Comparison of ENCODE assay signal across 19 cellular contexts in the genomic region with DNA sequence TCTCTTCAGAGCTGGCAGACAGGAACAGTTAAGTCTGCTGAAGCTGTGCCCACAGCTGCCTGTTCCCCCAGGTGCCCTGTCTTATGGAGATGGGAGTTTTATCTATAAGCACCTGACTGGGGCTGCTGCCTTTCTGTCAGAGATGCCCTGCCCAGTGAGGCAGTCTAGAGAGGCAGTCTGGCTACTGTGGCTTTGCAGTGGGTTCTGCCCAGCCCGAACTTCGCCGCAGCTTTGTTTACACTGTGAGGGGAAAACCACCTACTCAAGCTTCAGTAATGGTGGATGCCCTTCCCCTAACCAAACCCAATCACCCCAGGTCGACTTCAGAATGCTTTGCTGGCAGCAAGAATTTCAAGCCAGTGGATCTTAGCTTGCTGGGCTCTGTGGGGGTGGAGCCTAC.
DNase-seq lines count a peak whose midpoint lies in the region; ATAC-seq and TF ChIP-seq lines count a peak whose summit lies in the region.
"Had no signal": no experiment of that assay in that cellular context is flagged by ENCODE, and none has a peak within 500 bp of the region (broad histone marks: within the 10 kb centered on the region; RNA-seq: fewer than 3 reads in every experiment).

No MANE protein-coding gene starts in this region.

- H3K27ac Mint-ChIP-seq in CD8-positive, alpha-beta T cell, result peak overlapping the region; percentile 49
- no peak overlapping the region for H3K27ac Mint-ChIP-seq in natural killer cell
- H3K27ac Mint-ChIP-seq: GM23338 had no signal

- no peaks in the 10 kb centered on the region for H3K36me3 ChIP-seq in CD8-positive, alpha-beta T cell (ENCODE audit: insufficient read depth, low read length)

- CTCF ChIA-PET in CD8-positive, alpha-beta T cell (lab: Charles Lee), result no interaction called here

- H3K4me1 ChIP-seq in CD8-positive, alpha-beta T cell (ENCODE audit: insufficient read depth, low read length), result no peaks in the 10 kb centered on the region

- peaks cover 13% of the 10 kb centered on the region for H3K9me3 Mint-ChIP-seq in CD8-positive, alpha-beta T cell
- peaks cover 0 to 3% of the 10 kb centered on the region in 2 donors for H3K9me3 Mint-ChIP-seq in natural killer cell

- H3K27ac ChIP-seq in CD8-positive, alpha-beta T cell (ENCODE audit: low read depth, low read length), result no peak overlapping the region
- H3K27ac ChIP-seq: 22Rv1, HL-60 had no signal

- TF ChIP-seq CTCF in CD8-positive, alpha-beta T cell (IDR thresholded peaks at IDR 0.05), result no peak
- no peak for TF ChIP-seq CTCF in natural killer cell (IDR thresholded peaks at IDR 0.05)

- peaks cover 31% of the 10 kb centered on the region for H3K36me3 Mint-ChIP-seq in CD8-positive, alpha-beta T cell
- H3K36me3 Mint-ChIP-seq in natural killer cell, result peaks cover 7% of the 10 kb centered on the region

- ATAC-seq in CD8-positive, alpha-beta T cell, result peak; percentile 73
- ATAC-seq in natural killer cell (peak; percentile 92 to 99 (median 96)), HG03354 (IDR thresholded peaks at IDR 0.05; ENCODE audit: poor library complexity, severe bottlenecking, unreplicated experiment) (no peak)
- ATAC-seq: GM23338, K562, PC-3 had no signal

- no peak overlapping the region for H3K4me3 Mint-ChIP-seq in CD8-positive, alpha-beta T cell
- H3K4me3 Mint-ChIP-seq in natural killer cell, result no peak overlapping the region
- H3K4me3 Mint-ChIP-seq: GM23338 had no signal

- DNase-seq in activated CD4-positive, CD25-positive, alpha-beta regulatory T cell treated with anti-CD3 and anti-CD28 coated beads, Interleukin-2, amount 50 U/mL, for 72 hours, result peak; percentile 40
- DNase-seq in activated CD4-positive, CD25-positive, alpha-beta regulatory T cell (lab: John Stamatoyannopoulos, UW), result no peak
- DNase-seq in CD8-positive, alpha-beta T cell, result peak in 6 of 7 experiments; percentile 19 to 71 (median 43)
- DNase-seq in activated CD8-positive, alpha-beta memory T cell treated with anti-CD3 and anti-CD28 coated beads, Interleukin-2, amount 50 U/mL, for 4 hours, result peak; percentile 37
- peak; percentile 60 for DNase-seq in natural killer cell
- DNase-seq in NCI-H1417 (lab: John Stamatoyannopoulos, UW), result no peak
- DNase-seq in NCI-H69 (lab: John Stamatoyannopoulos, UW), result no peak
- DNase-seq: C1 segment of cervical spinal cord, GF-D8, NCI-H1048, NCI-H2107, NCI-H345, NCI-H526 treated with DMSO at 0.1 percent for 48 hours, PC-3 had no signal

- no peaks in the 10 kb centered on the region for H3K27me3 Mint-ChIP-seq in CD8-positive, alpha-beta T cell (ENCODE audit: low read depth)
- no peaks in the 10 kb centered on the region for H3K27me3 Mint-ChIP-seq in natural killer cell (ENCODE audit: low read depth in 2 of 2)

- peaks cover 42% of the 10 kb centered on the region for H3K4me1 Mint-ChIP-seq in CD8-positive, alpha-beta T cell (ENCODE audit: low read depth)
- H3K4me1 Mint-ChIP-seq in natural killer cell, result peaks cover 0 to 11% of the 10 kb centered on the region in 2 donors

- no peak overlapping the region for H3K4me3 ChIP-seq in CD8-positive, alpha-beta T cell (ENCODE audit: low read depth, low read length)
- H3K4me3 ChIP-seq: GM23338, K562 had no signal

- H3K27me3 ChIP-seq in CD8-positive, alpha-beta T cell (ENCODE audit: insufficient read depth, low read length), result no peaks in the 10 kb centered on the region

- H3K9me3 ChIP-seq in CD8-positive, alpha-beta T cell (ENCODE audit: low read length), result no peaks in the 10 kb centered on the region

- POLR2A ChIA-PET in CD8-positive, alpha-beta T cell (lab: Charles Lee), result interaction anchor here (1.5 kb wide), 1 partner anchor 10 kb away, joined by 4 read pairs; no protein-coding TSS in a partner anchor

- intact Hi-C loops in CD8-positive, alpha-beta T cell (cut with DNase I, micrococcal nuclease), result no loop called here
- intact Hi-C loops in natural killer cell (cut with micrococcal nuclease), result loop anchor here (1.0 kb wide), 2 partner anchors 9 to 43 kb away; no protein-coding TSS in a partner anchor

Comparison
In these comparisons a context has a peak if more than half of its experiments do, and no peak if none do; other contexts are left out.
1. DNase-seq: peak in activated CD4-positive, CD25-positive, alpha-beta regulatory T cell treated with anti-CD3 and anti-CD28 coated beads, Interleukin-2, amount 50 U/mL, for 72 hours (single experiment), CD8-positive, alpha-beta T cell (6 of 7), activated CD8-positive, alpha-beta memory T cell treated with anti-CD3 and anti-CD28 coated beads, Interleukin-2, amount 50 U/mL, for 4 hours (single experiment) and natural killer cell (single experiment); none in activated CD4-positive, CD25-positive, alpha-beta regulatory T cell (0 of 4), NCI-H1417 (0 of 3) and NCI-H69 (single experiment).